Comparison of ENCODE assay signal across 15 cellular contexts in the genomic region with DNA sequence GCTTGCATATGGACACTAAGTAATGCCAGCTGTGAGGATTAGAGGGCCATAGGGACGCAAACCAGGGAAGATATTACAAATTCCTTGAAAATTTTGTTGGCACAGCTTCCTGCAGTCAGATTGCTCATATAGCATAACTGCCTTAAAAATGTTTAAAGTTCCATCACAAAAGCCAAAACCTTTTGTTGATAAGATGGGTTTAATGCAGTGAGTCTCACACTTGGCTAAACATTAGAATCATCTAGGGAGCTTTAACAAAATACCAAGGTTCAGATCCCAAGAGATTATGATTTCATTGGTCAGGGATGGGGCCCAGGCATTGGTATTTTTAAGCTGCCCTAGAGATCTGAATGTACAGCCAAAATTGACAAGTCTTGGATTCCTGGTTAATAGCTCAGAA.
A peak's percentile ranks its signal among the peaks of the same experiment; 100 is the strongest.
DNase-seq lines count a peak whose midpoint lies in the region; ATAC-seq and TF ChIP-seq lines count a peak whose summit lies in the region.
"Had no signal": no experiment of that assay in that cellular context is flagged by ENCODE, and none has a peak within 500 bp of the region (broad histone marks: within the 10 kb centered on the region; RNA-seq: fewer than 3 reads in every experiment).

No MANE protein-coding gene starts in this region.

- no peak overlapping the region for H3K27ac ChIP-seq in right atrium auricular region

- no peaks in the 10 kb centered on the region for H3K27me3 ChIP-seq in adipocyte (replicated peaks; ENCODE audit: control insufficient read depth, insufficient read depth, low read length)
- no peaks in the 10 kb centered on the region for H3K27me3 ChIP-seq in right atrium auricular region
- H3K27me3 ChIP-seq: BE2C had no signal

- no peak for TF ChIP-seq CTCF in fibroblast of mammary gland (conservative IDR thresholded peaks at IDR 0.05; ENCODE audit: control insufficient read depth, insufficient read depth, low read depth, low read length)
- no peak for TF ChIP-seq CTCF in right atrium auricular region (IDR thresholded peaks at IDR 0.05)

- DNase-seq in EL: peak; percentile 0
- peak; percentile 88 for DNase-seq in adipocyte (ENCODE audit: low read depth)
- DNase-seq in fibroblast of mammary gland (ENCODE audit: low read depth): peak; percentile 94
- peak; percentile 98 for DNase-seq in skeletal muscle cell (ENCODE audit: low read depth)
- DNase-seq in right atrium auricular region (ENCODE audit: low spot score): no peak
- no peak for DNase-seq in cortex of kidney (lab: John Stamatoyannopoulos, UW)
- DNase-seq in left colon: no peak
- DNase-seq: BE2C; CD4-positive, alpha-beta memory T cell; DMS79; H9; Karpas-422; NCI-H187 treated with DMSO at 0.1 percent for 48 hours; NCI-H2171 had no signal

- H3K36me3 ChIP-seq in adipocyte (ENCODE audit: control insufficient read depth, insufficient read depth, low read length, severe bottlenecking): no peaks in the 10 kb centered on the region
- H3K36me3 ChIP-seq in right atrium auricular region: no peaks in the 10 kb centered on the region
- H3K36me3 ChIP-seq: BE2C had no signal

- H3K9me3 ChIP-seq in adipocyte (ENCODE audit: control insufficient read depth, low read length) (no peaks in the 10 kb centered on the region), right atrium auricular region (no peaks in the 10 kb centered on the region)
- H3K9me3 ChIP-seq: BE2C had no signal

- no peak overlapping the region for H3K4me3 ChIP-seq in adipocyte (ENCODE audit: low read length)
- no peak overlapping the region for H3K4me3 ChIP-seq in fibroblast of mammary gland (ENCODE audit: control insufficient read depth, low read depth, low read length)
- H3K4me3 ChIP-seq in skeletal muscle cell (ENCODE audit: low read depth, low read length): no peak overlapping the region
- H3K4me3 ChIP-seq in right atrium auricular region: no peak overlapping the region

- H3K4me1 ChIP-seq in adipocyte (ENCODE audit: control insufficient read depth, insufficient read depth, low read length): peaks cover 42% of the 10 kb centered on the region
- H3K4me1 ChIP-seq in right atrium auricular region: no peaks in the 10 kb centered on the region
- H3K4me1 ChIP-seq: BE2C had no signal

- H3K9ac ChIP-seq in adipocyte (ENCODE audit: low read length): peak overlapping the region; percentile 43

- ATAC-seq in left colon: no peak
- ATAC-seq in activated CD4-positive, CD25-positive, alpha-beta regulatory T cell treated with anti-CD3 and anti-CD28 coated beads, Interleukin-2, amount 50 U/mL, for 24 hours: no peak

- intact Hi-C loops in left colon (cut with DNase I, micrococcal nuclease): no loop called here

Comparison
In these comparisons a context has a peak if more than half of its experiments do, and no peak if none do; other contexts are left out.
1. DNase-seq: peak in EL (single experiment), adipocyte (single experiment), fibroblast of mammary gland (single experiment) and skeletal muscle cell (single experiment); none in right atrium auricular region (single experiment), cortex of kidney (single experiment) and left colon (0 of 2).